Comparison of ENCODE assay signal across 8 cellular contexts in genomic region chrX:115467961-115468360, GRCh38.
"Had no signal": no experiment of that assay in that cellular context is flagged by ENCODE, and none has a peak within 500 bp of the region (broad histone marks: within the 10 kb centered on the region; RNA-seq: fewer than 3 reads in every experiment).

No MANE protein-coding gene starts in this region.

- ATAC-seq: K562 had no signal

- DNase-seq: GM23248, GOT3, H9, HCEC 1CT, IMR-90, KG1 had no signal

- FAIRE-seq: HTR-8/SVneo, K562 had no signal

- H3K27ac Mint-ChIP-seq: H9 had no signal

- H3K27ac ChIP-seq: GM23248 had no signal

- H3K4me3 ChIP-seq: GM23248, K562 had no signal

- H3K4me1 Mint-ChIP-seq: H9 had no signal

- H3K9me3 Mint-ChIP-seq: H9 had no signal

- H2AFZ ChIP-seq: GM23248 had no signal

- H3K9ac ChIP-seq: GM23248 had no signal

- H3K4me3 Mint-ChIP-seq: H9 had no signal
